20 cellular contexts compared by ENCODE assay signal in the genomic region with DNA sequence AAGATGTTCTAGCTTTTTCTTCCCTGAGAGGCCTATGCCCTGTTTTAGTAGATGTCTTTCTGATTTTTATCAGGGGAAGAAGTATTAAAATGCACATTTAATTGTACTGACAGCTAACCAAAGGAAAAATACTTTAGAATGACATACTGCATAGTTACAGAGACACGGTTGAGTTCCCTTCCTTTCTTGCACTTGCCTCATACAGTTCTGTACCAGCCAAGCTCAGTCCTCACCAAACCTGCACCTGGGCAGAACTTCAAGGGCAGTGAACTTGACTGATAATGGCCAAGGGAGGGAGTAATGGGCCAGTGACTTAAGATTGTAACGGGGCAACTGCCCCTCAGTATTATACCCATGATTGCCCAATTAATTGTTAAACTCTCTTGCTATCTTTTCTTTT. TPM values are rescaled to one million over a fixed set of nuclear protein-coding genes. Genes with fewer than 3 reads are reported as not detected.
DNase-seq lines count a peak whose midpoint lies in the region; ATAC-seq and TF ChIP-seq lines count a peak whose summit lies in the region.
"Had no signal": no experiment of that assay in that cellular context is flagged by ENCODE, and none has a peak within 500 bp of the region (broad histone marks: within the 10 kb centered on the region; RNA-seq: fewer than 3 reads in every experiment).

No MANE protein-coding gene starts in this region.

- H3K9me2 ChIP-seq in Loucy (replicated peaks; ENCODE audit: low read depth, low read length), result no peaks in the 10 kb centered on the region

- H3K9ac ChIP-seq in Loucy (ENCODE audit: low read depth, low read length, poor library complexity, severe bottlenecking), result no peak overlapping the region

- no peaks in the 10 kb centered on the region for H3F3A ChIP-seq in Loucy (ENCODE audit: low read depth)

- H3K36me3 ChIP-seq in Loucy (ENCODE audit: insufficient read depth, low read length), result no peaks in the 10 kb centered on the region
- H3K36me3 ChIP-seq: BE2C had no signal

- no peak overlapping the region for H3K4me3 ChIP-seq in Loucy (ENCODE audit: low read length, poor library complexity, severe bottlenecking)
- H3K4me3 ChIP-seq: K562 had no signal

- no peak for ATAC-seq in HG03571 (IDR thresholded peaks at IDR 0.05; ENCODE audit: unreplicated experiment)
- ATAC-seq: HepG2, K562, PC-3 had no signal

- no peaks in the 10 kb centered on the region for H4K20me1 ChIP-seq in Loucy (ENCODE audit: insufficient read depth, low read length, poor library complexity, severe bottlenecking)

- no peaks in the 10 kb centered on the region for H3K27me3 ChIP-seq in Loucy (ENCODE audit: insufficient read depth, low read length, poor library complexity, severe bottlenecking)

- no peak for TF ChIP-seq CTCF in Loucy (conservative IDR thresholded peaks at IDR 0.05; ENCODE audit: low read length)

- no peak overlapping the region for H3K4me2 ChIP-seq in Loucy (ENCODE audit: low read depth, low read length, poor library complexity, severe bottlenecking)

- peak overlapping the region; percentile 51; the same call in 1 of the 2 replicates for H2AFZ ChIP-seq in Loucy (ENCODE audit: low read length)

- no peaks in the 10 kb centered on the region for H3K9me3 ChIP-seq in Loucy (ENCODE audit: insufficient read depth, low read depth, low read length)
- H3K9me3 ChIP-seq: BE2C had no signal

- H3K4me1 ChIP-seq in Loucy (ENCODE audit: insufficient read depth, low read length, poor library complexity, severe bottlenecking), result peaks cover 9% of the 10 kb centered on the region
- H3K4me1 ChIP-seq: BE2C had no signal

- H3K79me2 ChIP-seq in Loucy (ENCODE audit: insufficient read depth, low read length), result no peaks in the 10 kb centered on the region

- DNase-seq in cerebellar cortex (ENCODE audit: low spot score) (peak; percentile 23), kidney glomerular epithelial cell (lab: John Stamatoyannopoulos, UW) (peak; percentile 43), renal cortical epithelial cell (ENCODE audit: low read depth) (peak; percentile 53), NCI-H69 (lab: John Stamatoyannopoulos, UW) (no peak), SIG-M5 (lab: John Stamatoyannopoulos, UW) (no peak)
- DNase-seq: BE2C; CD4-positive, CD25-positive, alpha-beta regulatory T cell; DMS79; NCI-H1092 treated with DMSO at 0.1 percent for 48 hours; NCI-H1436 treated with DMSO at 0.1 percent for 48 hours; NCI-H2029; NCI-H345; NCI-H524; NCI-H82; PC-3; Right ventricle myocardium superior had no signal

RNA-seq across cellular contexts. Expression of gene RASGRP1, which starts 34.1 kb away (rescaled TPM):
- total RNA-seq in renal cortical epithelial cell, result 12.1 and 16.3 TPM in 2 replicates
- total RNA-seq: PC-3 had no signal

Comparison
In these comparisons a context has a peak if more than half of its experiments do, and no peak if none do; other contexts are left out.
1. DNase-seq: peak in cerebellar cortex (single experiment), kidney glomerular epithelial cell (single experiment) and renal cortical epithelial cell (single experiment); none in NCI-H69 (single experiment) and SIG-M5 (single experiment).